In genomic region chr9:125446581-125447094, GRCh38 we compare ENCODE assay signal across 1 cellular context.
TF ChIP-seq lines count a peak whose summit lies in the region.

No MANE protein-coding gene starts in this region.

TF ChIP-seq in GM23338, 12 proteins besides CTCF, POLR2A, EP300 and RAD21 (continued from another document):
- TF ChIP-seq ZNF462 (CRISPR knock-in tag; IDR thresholded peaks at IDR 0.05) (no peak), ZNF114 (CRISPR knock-in tag; IDR thresholded peaks at IDR 0.05) (no peak), STAT1 (IDR thresholded peaks at IDR 0.05; ENCODE audit: unreplicated experiment) (no peak), REST (IDR thresholded peaks at IDR 0.05; ENCODE audit: unreplicated experiment) (no peak), ETS1 (IDR thresholded peaks at IDR 0.05) (no peak), JUNB (IDR thresholded peaks at IDR 0.05; ENCODE audit: unreplicated experiment) (no peak)
